In the genomic region with DNA sequence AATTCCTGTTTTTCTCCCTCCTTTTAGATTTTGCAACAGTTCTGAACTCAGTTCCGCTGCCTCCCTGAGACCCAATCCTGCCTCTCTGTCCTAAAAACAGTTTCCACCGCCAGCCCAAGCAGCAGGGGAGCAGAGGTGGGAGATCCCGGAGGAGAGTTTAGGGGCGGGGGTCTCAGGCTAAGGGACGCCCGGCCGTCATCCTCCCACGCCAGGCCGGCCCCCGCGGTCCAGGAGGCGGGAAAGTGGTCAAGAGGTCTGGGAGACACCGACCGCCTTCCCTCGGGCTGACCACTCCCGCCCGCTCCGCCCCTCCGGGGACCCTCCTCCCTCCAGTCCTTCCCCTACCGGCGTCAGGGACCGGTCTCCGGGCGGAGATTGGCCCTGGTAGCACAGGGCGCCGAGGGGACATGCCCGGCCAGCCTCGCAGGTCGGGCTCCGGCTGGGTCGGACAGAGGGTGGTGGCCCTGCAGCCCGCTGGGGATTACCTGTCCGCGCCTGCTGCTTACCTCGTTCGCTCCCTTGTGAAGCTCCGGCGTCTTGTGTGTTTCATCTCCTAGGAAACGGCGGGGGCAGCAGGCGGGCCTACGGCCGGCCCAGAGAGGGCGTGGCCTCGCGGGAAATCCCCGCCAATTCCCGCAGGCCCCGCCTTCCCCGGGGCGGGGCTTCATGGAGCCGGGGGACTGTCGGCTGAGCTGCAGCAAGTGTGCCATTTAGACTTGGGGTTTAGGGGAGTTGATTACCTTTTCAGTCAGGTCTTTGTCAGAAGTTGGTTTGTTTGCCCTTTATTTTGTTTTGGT, we compare ENCODE assay signal across 8 cellular contexts. TPM values are rescaled to one million over a fixed set of nuclear protein-coding genes. Genes with fewer than 3 reads are reported as not detected.
A peak's percentile ranks its signal among the peaks of the same experiment; 100 is the strongest.
DNase-seq lines count a peak whose midpoint lies in the region; ATAC-seq and TF ChIP-seq lines count a peak whose summit lies in the region.

TSS of gene MAK (minus strand) at position 543 of the 797 bp plus-strand sequence. CDS start 7,891 bp downstream, outside the sequence.

- peak within 1 kb of the TSS; percentile 61 for H3K4me3 ChIP-seq in WI38 (ENCODE audit: low read depth, low read length)
- H3K4me3 ChIP-seq in cardiac fibroblast (replicated peaks in 1 of 2; ENCODE audit: low read depth in 2 of 2, low read length in 2 of 2) = peak within 1 kb of the TSS; percentile 62 to 67
- H3K4me3 ChIP-seq in spleen = peak within 1 kb of the TSS; percentile 40 to 81 (median 72)

- DNase-seq in ACHN = peak; percentile 85
- DNase-seq in NCI-H2171 treated with DMSO at 0.1 percent for 48 hours (lab: John Stamatoyannopoulos, UW) = peak; percentile 79
- DNase-seq in cardiac fibroblast (ENCODE audit: low read depth in 2 of 2) = peak; percentile 70 to 84
- DNase-seq in inferior parietal cortex (ENCODE audit: extremely low spot score) = peak; percentile 84
- peak; percentile 95 for DNase-seq in spleen

- H3K27ac ChIP-seq in spleen = peak within 1 kb of the TSS in 7 of 8 donors; percentile 54 to 86 (median 70)

- ATAC-seq in GM18870 (IDR thresholded peaks at IDR 0.05; ENCODE audit: unreplicated experiment) (peak; percentile 71), HG03103 (IDR thresholded peaks at IDR 0.05; ENCODE audit: low read depth, unreplicated experiment) (peak; percentile 71)

- H3K9me3 ChIP-seq in spleen = peaks cover 0 to 9% (median 0%) of the 10 kb centered on the region in 8 donors

- H3K27me3 ChIP-seq in spleen (replicated peaks in 1 of 7) = peaks cover 0 to 66% (median 27%) of the 10 kb centered on the region in 7 donors

- peaks cover 4 to 27% (median 22%) of the 10 kb centered on the region in 6 donors for H3K4me1 ChIP-seq in spleen

- H3K36me3 ChIP-seq in spleen = no peaks in the 10 kb centered on the region

- in situ Hi-C loops in ACHN (cut with HindIII; ENCODE audit: low pct_ligation_motif_present, low pct_unique_long_range_greater_than_20kb, low sequenced_read_pairs) = no loop called here

- no peak for TF ChIP-seq CTCF in WI38 (IDR thresholded peaks at IDR 0.05; ENCODE audit: low read depth, low read length)
- TF ChIP-seq CTCF in cardiac fibroblast (IDR thresholded peaks at IDR 0.05; ENCODE audit: low read depth, low read length) = no peak
- no peak for TF ChIP-seq CTCF in spleen (IDR thresholded peaks at IDR 0.05 in 8 of 11, conservative IDR thresholded peaks at IDR 0.05 in 3 of 11)

- intact Hi-C loops in spleen (cut with DNase I; ENCODE audit: low total_unique reads) = no loop called here

- no peak for TF ChIP-seq POLR2A in spleen (IDR thresholded peaks at IDR 0.05)

- WGBS in spleen, 5 donors = 0 to 1% (median 1%) methylated on average over 24 to 53 of the region's 53 CpGs

RNA-seq across cellular contexts. Expression of gene MAK, which starts in this region (rescaled TPM):
- 1 to 10 TPM in 4 of 7 donors, under 1 TPM in 3; 0.39 to 2.2 (median 1.1) TPM for total RNA-seq in spleen
- polyA plus RNA-seq in spleen = under 1 TPM; 0.05 to 0.19 (median 0.11) TPM

Comparison
In these comparisons a context has a peak if more than half of its experiments do, and no peak if none do; other contexts are left out.
1. Peak in every context shown above with its lines: DNase-seq, ATAC-seq, H3K4me3 ChIP-seq and H3K27ac ChIP-seq.